Comparison of ENCODE assay signal across 21 cellular contexts in genomic region chr21:30979054-30979453, GRCh38. TPM values are rescaled to one million over a fixed set of nuclear protein-coding genes. Genes with fewer than 3 reads are reported as not detected.
DNase-seq lines count a peak whose midpoint lies in the region; ATAC-seq and TF ChIP-seq lines count a peak whose summit lies in the region.
"Had no signal": no experiment of that assay in that cellular context is flagged by ENCODE, and none has a peak within 500 bp of the region (broad histone marks: within the 10 kb centered on the region; RNA-seq: fewer than 3 reads in every experiment).

No MANE protein-coding gene starts in this region.

- POLR2A ChIA-PET in activated CD4-positive, alpha-beta memory T cell treated with anti-CD3 and anti-CD28 coated beads, Interleukin-2, amount 10 ng/mL, durations not matched to agents 7 days and 5 days (lab: Charles Lee): no interaction called here
- POLR2A ChIA-PET in activated CD4-positive, alpha-beta memory T cell treated with anti-CD3 and anti-CD28 coated beads for 36 hours (lab: Charles Lee): no interaction called here

- intact Hi-C loops in activated CD4-positive, alpha-beta memory T cell treated with anti-CD3 and anti-CD28 coated beads for 36 hours (cut with micrococcal nuclease): no loop called here
- intact Hi-C loops in gastrocnemius medialis (cut with DNase I; ENCODE audit: low total_unique reads) (no loop called here), right cardiac atrium (cut with DNase I) (no loop called here)

- no peaks in the 10 kb centered on the region for H3K27me3 ChIP-seq in Loucy (ENCODE audit: insufficient read depth, low read length, poor library complexity, severe bottlenecking)
- H3K27me3 ChIP-seq in gastrocnemius medialis: no peaks in the 10 kb centered on the region
- no peaks in the 10 kb centered on the region for H3K27me3 ChIP-seq in right cardiac atrium (ENCODE audit: control insufficient read depth, insufficient read depth)
- H3K27me3 ChIP-seq: ascending aorta, gastroesophageal sphincter had no signal

- no peak for TF ChIP-seq POLR2A in gastrocnemius medialis (IDR thresholded peaks at IDR 0.05)

- no peaks in the 10 kb centered on the region for H3K36me3 ChIP-seq in Loucy (ENCODE audit: insufficient read depth, low read length)
- no peaks in the 10 kb centered on the region for H3K36me3 ChIP-seq in gastrocnemius medialis
- H3K36me3 ChIP-seq: ascending aorta, gastroesophageal sphincter had no signal

- H3K9me3 Mint-ChIP-seq in activated CD4-positive, alpha-beta memory T cell treated with anti-CD3 and anti-CD28 coated beads, Interleukin-2, amount 10 ng/mL, durations not matched to agents 7 days and 5 days: no peaks in the 10 kb centered on the region
- no peaks in the 10 kb centered on the region for H3K9me3 Mint-ChIP-seq in activated CD4-positive, alpha-beta memory T cell treated with anti-CD3 and anti-CD28 coated beads for 36 hours
- H3K9me3 Mint-ChIP-seq in effector memory CD8-positive, alpha-beta T cell: peaks cover 0 to 2% of the 10 kb centered on the region in 2 donors
- H3K9me3 Mint-ChIP-seq: WTC11 had no signal

- no peaks in the 10 kb centered on the region for H3K9me3 ChIP-seq in Loucy (ENCODE audit: insufficient read depth, low read depth, low read length)
- no peaks in the 10 kb centered on the region for H3K9me3 ChIP-seq in gastrocnemius medialis
- no peaks in the 10 kb centered on the region for H3K9me3 ChIP-seq in right cardiac atrium (ENCODE audit: control insufficient read depth, low read length)
- H3K9me3 ChIP-seq: ascending aorta, gastroesophageal sphincter, psoas muscle had no signal

- H2AFZ ChIP-seq in Loucy (ENCODE audit: low read length): peak overlapping the region; percentile 58
- H2AFZ ChIP-seq: GM23248 had no signal

- WGBS in right cardiac atrium: 82% methylated on average over 1 of the region's 1 CpG

- peaks cover 11% of the 10 kb centered on the region for H3K4me1 Mint-ChIP-seq in activated CD4-positive, alpha-beta memory T cell treated with anti-CD3 and anti-CD28 coated beads, Interleukin-2, amount 10 ng/mL, durations not matched to agents 7 days and 5 days
- H3K4me1 Mint-ChIP-seq in activated CD4-positive, alpha-beta memory T cell treated with anti-CD3 and anti-CD28 coated beads for 36 hours (ENCODE audit: low read depth): peaks cover 11% of the 10 kb centered on the region
- peaks cover 8 to 9% of the 10 kb centered on the region in 2 donors for H3K4me1 Mint-ChIP-seq in effector memory CD8-positive, alpha-beta T cell (ENCODE audit: low read depth in 2 of 2)

- H3K27ac Mint-ChIP-seq in activated CD4-positive, alpha-beta memory T cell treated with anti-CD3 and anti-CD28 coated beads, Interleukin-2, amount 10 ng/mL, durations not matched to agents 7 days and 5 days: peak overlapping the region; percentile 38
- no peak overlapping the region for H3K27ac Mint-ChIP-seq in activated CD4-positive, alpha-beta memory T cell treated with anti-CD3 and anti-CD28 coated beads for 36 hours
- H3K27ac Mint-ChIP-seq in effector memory CD8-positive, alpha-beta T cell: peak overlapping the region; percentile 82 to 89
- H3K27ac Mint-ChIP-seq: stimulated activated naive CD8-positive, alpha-beta T cell treated with anti-CD3 and anti-CD28 coated beads, Interleukin-15, Interleukin-2, amounts not matched to agents 100 ng/mL and 50 ng/mL, for 24 hours; WTC11 had no signal

- peak; percentile 63 for ATAC-seq in effector memory CD8-positive, alpha-beta T cell (replicated peaks)
- no peak for ATAC-seq in gastrocnemius medialis
- no peak for ATAC-seq in HG02763 (IDR thresholded peaks at IDR 0.05; ENCODE audit: unreplicated experiment)
- no peak for ATAC-seq in right cardiac atrium
- ATAC-seq: gastroesophageal sphincter, Panc1, psoas muscle, WTC11 had no signal

- H3K79me2 ChIP-seq in Loucy (ENCODE audit: insufficient read depth, low read length): no peaks in the 10 kb centered on the region

- peak overlapping the region; percentile 19 for H3K4me2 ChIP-seq in Loucy (ENCODE audit: low read depth, low read length, poor library complexity, severe bottlenecking)

- no peaks in the 10 kb centered on the region for H4K20me1 ChIP-seq in Loucy (ENCODE audit: insufficient read depth, low read length, poor library complexity, severe bottlenecking)

- no peaks in the 10 kb centered on the region for H3K9me2 ChIP-seq in Loucy (replicated peaks; ENCODE audit: low read depth, low read length)

- H3K4me1 ChIP-seq in Loucy (ENCODE audit: insufficient read depth, low read length, poor library complexity, severe bottlenecking) (no peaks in the 10 kb centered on the region), gastrocnemius medialis (no peaks in the 10 kb centered on the region), right cardiac atrium (ENCODE audit: control insufficient read depth, insufficient read depth, low read length) (no peaks in the 10 kb centered on the region)
- H3K4me1 ChIP-seq: ascending aorta, gastroesophageal sphincter, psoas muscle had no signal

- no peak overlapping the region for H3K9ac ChIP-seq in Loucy (ENCODE audit: low read depth, low read length, poor library complexity, severe bottlenecking)
- H3K9ac ChIP-seq: GM23248 had no signal

- H3K27ac ChIP-seq in gastrocnemius medialis (no peak overlapping the region), right cardiac atrium (ENCODE audit: low read length) (no peak overlapping the region)
- H3K27ac ChIP-seq: ascending aorta, coronary artery, gastroesophageal sphincter, GM23248, psoas muscle had no signal

- TF ChIP-seq CTCF in GM12865 (IDR thresholded peaks at IDR 0.05; ENCODE audit: insufficient read depth, low read depth, low read length, missing control alignments) (no peak), Loucy (conservative IDR thresholded peaks at IDR 0.05; ENCODE audit: low read length) (no peak), gastrocnemius medialis (IDR thresholded peaks at IDR 0.05 in 4 of 5, conservative IDR thresholded peaks at IDR 0.05 in 1 of 5) (no peak)

- peaks cover 3% of the 10 kb centered on the region for H3K36me3 Mint-ChIP-seq in activated CD4-positive, alpha-beta memory T cell treated with anti-CD3 and anti-CD28 coated beads, Interleukin-2, amount 10 ng/mL, durations not matched to agents 7 days and 5 days (ENCODE audit: low read depth)
- no peaks in the 10 kb centered on the region for H3K36me3 Mint-ChIP-seq in activated CD4-positive, alpha-beta memory T cell treated with anti-CD3 and anti-CD28 coated beads for 36 hours
- no peaks in the 10 kb centered on the region for H3K36me3 Mint-ChIP-seq in effector memory CD8-positive, alpha-beta T cell (ENCODE audit: insufficient read depth)
- H3K36me3 Mint-ChIP-seq: WTC11 had no signal

- H3K4me3 Mint-ChIP-seq in activated CD4-positive, alpha-beta memory T cell treated with anti-CD3 and anti-CD28 coated beads, Interleukin-2, amount 10 ng/mL, durations not matched to agents 7 days and 5 days: peak overlapping the region; percentile 6
- H3K4me3 Mint-ChIP-seq in activated CD4-positive, alpha-beta memory T cell treated with anti-CD3 and anti-CD28 coated beads for 36 hours: no peak overlapping the region
- H3K4me3 Mint-ChIP-seq in effector memory CD8-positive, alpha-beta T cell: peak overlapping the region; percentile 57 to 61
- H3K4me3 Mint-ChIP-seq: stimulated activated naive CD8-positive, alpha-beta T cell treated with anti-CD3 and anti-CD28 coated beads, Interleukin-15, Interleukin-2, amounts not matched to agents 100 ng/mL and 50 ng/mL, for 24 hours; WTC11 had no signal

- H3K4me3 ChIP-seq in GM12865 (ENCODE audit: low read depth, low read length) (no peak overlapping the region), Loucy (ENCODE audit: low read length, poor library complexity, severe bottlenecking) (no peak overlapping the region), gastrocnemius medialis (no peak overlapping the region), right cardiac atrium (ENCODE audit: low read length) (no peak overlapping the region)
- H3K4me3 ChIP-seq: ascending aorta, coronary artery, gastroesophageal sphincter, GM23248, psoas muscle had no signal

- in situ Hi-C loops in gastrocnemius medialis (cut with MboI; ENCODE audit: low sequenced_read_pairs in 4 of 4): no loop called here

- no peaks in the 10 kb centered on the region for H3K27me3 Mint-ChIP-seq in activated CD4-positive, alpha-beta memory T cell treated with anti-CD3 and anti-CD28 coated beads, Interleukin-2, amount 10 ng/mL, durations not matched to agents 7 days and 5 days
- H3K27me3 Mint-ChIP-seq in activated CD4-positive, alpha-beta memory T cell treated with anti-CD3 and anti-CD28 coated beads for 36 hours: no peaks in the 10 kb centered on the region
- H3K27me3 Mint-ChIP-seq in effector memory CD8-positive, alpha-beta T cell: no peaks in the 10 kb centered on the region

- H3F3A ChIP-seq in Loucy (ENCODE audit: low read depth): no peaks in the 10 kb centered on the region

- no peak for DNase-seq in activated CD4-positive, alpha-beta memory T cell treated with anti-CD3 and anti-CD28 coated beads, Interleukin-2, amount 10 ng/mL, durations not matched to agents 7 days and 5 days
- DNase-seq in activated CD4-positive, alpha-beta memory T cell treated with anti-CD3 and anti-CD28 coated beads for 36 hours: no peak
- DNase-seq in GM12865 (ENCODE audit: low read depth) (peak; percentile 22), gastrocnemius medialis (no peak), right cardiac atrium (no peak)
- no peak for DNase-seq in effector memory CD8-positive, alpha-beta T cell
- DNase-seq: GM23248, NCI-H2029 treated with DMSO at 0.1 percent for 48 hours, NCI-H524 treated with DMSO at 0.1 percent for 48 hours, psoas muscle, SW 1271 had no signal

- CTCF ChIA-PET in activated CD4-positive, alpha-beta memory T cell treated with anti-CD3 and anti-CD28 coated beads, Interleukin-2, amount 10 ng/mL, durations not matched to agents 7 days and 5 days (lab: Charles Lee): interaction anchor here (1.3 to 1.4 kb wide), 2 partner anchors 10 kb away, joined by 3 to 4 read pairs; no protein-coding TSS in a partner anchor
- CTCF ChIA-PET in activated CD4-positive, alpha-beta memory T cell treated with anti-CD3 and anti-CD28 coated beads for 36 hours (lab: Charles Lee): no interaction called here

RNA-seq across cellular contexts. Expression of gene KRTAP19-8, which starts 59.2 kb away (rescaled TPM):
- not detected for total RNA-seq in activated CD4-positive, alpha-beta memory T cell treated with anti-CD3 and anti-CD28 coated beads, Interleukin-2, amount 10 ng/mL, durations not matched to agents 7 days and 5 days
- not detected for total RNA-seq in activated CD4-positive, alpha-beta memory T cell treated with anti-CD3 and anti-CD28 coated beads for 36 hours
- not detected for total RNA-seq in gastrocnemius medialis
- total RNA-seq in right cardiac atrium: not detected
- not detected for polyA plus RNA-seq in right cardiac atrium
- total RNA-seq: ascending aorta, gastroesophageal sphincter, GM23248, lower leg skin, psoas muscle, WTC11 had no signal
- polyA plus RNA-seq: AG04450, GM23248, psoas muscle had no signal
